ENCODE assay signal across 16 cellular contexts in the genomic region with DNA sequence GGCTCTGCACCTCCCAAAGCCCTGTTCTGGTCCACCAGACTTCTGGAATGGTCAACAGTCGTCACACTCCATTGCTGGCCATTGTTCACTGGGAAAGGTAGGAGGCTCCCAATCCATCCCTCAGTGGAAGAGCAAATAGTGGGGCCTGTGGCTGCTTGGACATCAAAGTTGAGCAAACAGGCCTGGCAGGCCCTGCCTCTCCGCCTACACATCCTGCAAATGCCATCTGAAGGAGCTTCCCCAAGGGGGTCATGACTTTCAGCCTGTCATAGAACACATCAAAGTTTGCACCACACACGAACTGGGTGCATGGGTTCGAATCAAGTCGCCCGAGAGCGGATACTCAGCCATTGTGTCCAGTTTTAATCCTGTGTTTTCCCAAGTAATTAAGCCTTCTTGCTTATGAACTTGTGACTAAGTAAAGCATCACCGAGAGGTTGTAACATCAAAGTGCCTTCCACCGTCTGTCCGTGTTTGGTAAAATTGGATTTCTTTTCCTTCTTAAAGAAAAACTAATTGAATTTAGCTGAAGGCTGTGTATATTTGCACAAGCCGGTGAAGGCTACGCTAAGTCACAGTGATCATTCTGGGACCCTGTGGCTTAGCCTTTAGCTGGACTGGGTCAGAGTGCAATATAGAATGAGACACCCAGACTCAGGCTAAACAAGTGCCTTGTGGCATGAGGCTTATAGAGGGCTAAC.
"Had no signal": no experiment of that assay in that cellular context is flagged by ENCODE, and none has a peak within 500 bp of the region (broad histone marks: within the 10 kb centered on the region; RNA-seq: fewer than 3 reads in every experiment).

No MANE protein-coding gene starts in this region.

- H3K27me3 Mint-ChIP-seq: activated B cell treated with CpG ODN at 0.5 μM for 24 hours; activated CD4-positive, alpha-beta T cell treated with anti-CD3 and anti-CD28 coated beads, Interleukin-2, amount 10 ng/mL, durations not matched to agents 24 days and 14 days; stimulated activated naive CD8-positive, alpha-beta T cell treated with anti-CD3 and anti-CD28 coated beads, Interleukin-15, amount 100 ng/mL, for 72 hours had no signal

- DNase-seq: activated B cell treated with CpG ODN at 0.5 μM for 24 hours; activated CD4-positive, alpha-beta T cell treated with anti-CD3 and anti-CD28 coated beads, Interleukin-2, amount 10 ng/mL, durations not matched to agents 24 days and 14 days; activated naive CD4-positive, alpha-beta T cell; aorta; dermis blood vessel endothelial cell; endodermal cell; erythroblast; glutamatergic neuron; left ventricle myocardium superior; mesenchymal stem cell; stimulated activated CD4-positive, alpha-beta T cell treated with anti-CD3 and anti-CD28 coated beads, Interleukin-4, amount 100 ng/mL, for 24 hours; stimulated activated naive CD8-positive, alpha-beta T cell treated with anti-CD3 and anti-CD28 coated beads, Interleukin-15, amount 100 ng/mL, for 72 hours; T1000; uterus had no signal

- H3K9me3 Mint-ChIP-seq: activated B cell treated with CpG ODN at 0.5 μM for 24 hours; activated CD4-positive, alpha-beta T cell treated with anti-CD3 and anti-CD28 coated beads, Interleukin-2, amount 10 ng/mL, durations not matched to agents 24 days and 14 days; activated T-helper 1 cell treated with anti-CD3 and anti-CD28 coated beads, Interleukin-12 subunit alpha, Interleukin-12 subunit beta, Interleukin-2, Interleukin-4 antibody, amounts not matched to agents 30 ng/mL and 10 ng/mL and 1 ng/mL, durations not matched to agents 14 hours and 24 hours and 36 hours; endodermal cell; neural crest cell; stimulated activated naive CD8-positive, alpha-beta T cell treated with anti-CD3 and anti-CD28 coated beads, Interleukin-15, amount 100 ng/mL, for 72 hours had no signal

- H3K27ac Mint-ChIP-seq: activated B cell treated with CpG ODN at 0.5 μM for 24 hours; activated CD4-positive, alpha-beta T cell treated with anti-CD3 and anti-CD28 coated beads, Interleukin-2, amount 10 ng/mL, durations not matched to agents 24 days and 14 days; activated T-helper 1 cell treated with anti-CD3 and anti-CD28 coated beads, Interleukin-12 subunit alpha, Interleukin-12 subunit beta, Interleukin-2, Interleukin-4 antibody, amounts not matched to agents 30 ng/mL and 10 ng/mL and 1 ng/mL, durations not matched to agents 14 hours and 24 hours and 36 hours; endodermal cell; stimulated activated naive CD8-positive, alpha-beta T cell treated with anti-CD3 and anti-CD28 coated beads, Interleukin-15, amount 100 ng/mL, for 72 hours had no signal

- H3K4me1 Mint-ChIP-seq: endodermal cell; stimulated activated naive CD8-positive, alpha-beta T cell treated with anti-CD3 and anti-CD28 coated beads, Interleukin-15, amount 100 ng/mL, for 72 hours had no signal

- H3K4me3 Mint-ChIP-seq: activated B cell treated with CpG ODN at 0.5 μM for 24 hours; activated CD4-positive, alpha-beta T cell treated with anti-CD3 and anti-CD28 coated beads, Interleukin-2, amount 10 ng/mL, durations not matched to agents 24 days and 14 days; activated T-helper 1 cell treated with anti-CD3 and anti-CD28 coated beads, Interleukin-12 subunit alpha, Interleukin-12 subunit beta, Interleukin-2, Interleukin-4 antibody, amounts not matched to agents 30 ng/mL and 10 ng/mL and 1 ng/mL, durations not matched to agents 14 hours and 24 hours and 36 hours; endodermal cell; neural crest cell; stimulated activated naive CD8-positive, alpha-beta T cell treated with anti-CD3 and anti-CD28 coated beads, Interleukin-15, amount 100 ng/mL, for 72 hours had no signal
